ENCODE assay signal across 24 cellular contexts in the genomic region with DNA sequence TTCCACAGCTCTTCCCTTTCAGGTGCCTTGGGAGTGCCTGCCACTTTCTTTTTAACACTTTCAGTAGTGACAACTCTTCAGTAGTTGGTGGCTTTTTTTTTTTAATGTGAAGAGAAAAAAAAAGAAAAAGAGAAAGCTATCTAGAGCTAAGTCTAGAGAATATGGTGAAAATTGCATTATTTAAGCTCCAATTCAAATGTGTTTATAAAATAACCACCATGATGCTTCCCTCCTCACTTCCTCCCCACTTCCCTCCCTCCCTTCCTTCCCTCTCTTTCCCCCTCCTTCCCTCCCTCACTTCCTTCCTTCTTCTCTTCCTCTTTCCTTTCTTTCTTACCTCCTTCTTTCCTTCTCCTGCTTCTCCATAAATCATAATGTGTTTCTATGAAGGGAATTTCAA.
DNase-seq lines count a peak whose midpoint lies in the region; ATAC-seq, FAIRE-seq and TF ChIP-seq lines count a peak whose summit lies in the region.
"Had no signal": no experiment of that assay in that cellular context is flagged by ENCODE, and none has a peak within 500 bp of the region (broad histone marks: within the 10 kb centered on the region; RNA-seq: fewer than 3 reads in every experiment).

No MANE protein-coding gene starts in this region.

- intact Hi-C loops in HepG2 (cut with micrococcal nuclease; ENCODE audit: unreplicated experiment): no loop called here
- intact Hi-C loops in right lobe of liver (cut with DNase I): no loop called here
- intact Hi-C loops in PC-9 (cut with micrococcal nuclease; ENCODE audit: unreplicated experiment): no loop called here
- intact Hi-C loops in adrenal gland (cut with DNase I): no loop called here

- H3F3A ChIP-seq in PC-9 (ENCODE audit: insufficient read depth, low read depth): no peaks in the 10 kb centered on the region
- H3F3A ChIP-seq in smooth muscle cell (ENCODE audit: low read depth): no peaks in the 10 kb centered on the region

- H3K4me2 ChIP-seq in HepG2 (ENCODE audit: low read depth, low read length): no peak overlapping the region
- H3K4me2 ChIP-seq in PC-9: no peak overlapping the region
- H3K4me2 ChIP-seq in smooth muscle cell: no peak overlapping the region
- H3K4me2 ChIP-seq: A549; BLaER1 treated with 17β-estradiol and CSF1 and Interleukin-3, amounts not matched to agents 10 nM and 100 nM had no signal

- no peak overlapping the region for H3K9ac ChIP-seq in HepG2 (ENCODE audit: insufficient read depth, low read depth, low read length)
- no peak overlapping the region for H3K9ac ChIP-seq in smooth muscle cell (ENCODE audit: low read depth)
- H3K9ac ChIP-seq: BLaER1 treated with 17β-estradiol and CSF1 and Interleukin-3, amounts not matched to agents 10 nM and 100 nM had no signal

- no peaks in the 10 kb centered on the region for H3K9me3 ChIP-seq in HepG2 (ENCODE audit: low read length)
- no peaks in the 10 kb centered on the region for H3K9me3 ChIP-seq in right lobe of liver
- no peaks in the 10 kb centered on the region for H3K9me3 ChIP-seq in PC-9 (ENCODE audit: insufficient read depth, low read depth)
- H3K9me3 ChIP-seq in SJCRH30 (replicated peaks): peaks cover 3% of the 10 kb centered on the region; the same call in 1 of the 2 replicates
- no peaks in the 10 kb centered on the region for H3K9me3 ChIP-seq in smooth muscle cell (replicated peaks; ENCODE audit: low read depth)
- no peaks in the 10 kb centered on the region for H3K9me3 ChIP-seq in adrenal gland (replicated peaks in 1 of 3)
- H3K9me3 ChIP-seq: A549; BLaER1 treated with 17β-estradiol and CSF1 and Interleukin-3, amounts not matched to agents 10 nM and 100 nM; Caco-2 had no signal

- H3K9me2 ChIP-seq in PC-9 (ENCODE audit: insufficient read depth): no peaks in the 10 kb centered on the region

- H3K9me3 Mint-ChIP-seq in stimulated activated naive B cell treated with anti-CD40 and anti-IgM and Interleukin-4, amounts not matched to agents 10 μg/mL and 1 μg/mL and 100 μg/mL, for 72 hours: peaks cover 0 to 3% of the 10 kb centered on the region in 2 donors
- H3K9me3 Mint-ChIP-seq: CD4-positive, alpha-beta T cell had no signal

- DNase-seq in HepG2 (ENCODE audit: low spot score) (no peak), right lobe of liver (no peak), PC-9 (no peak), SJCRH30 (no peak), smooth muscle cell (lab: John Stamatoyannopoulos, UW; ENCODE audit: unreplicated experiment) (no peak), adrenal gland (no peak)
- no peak for DNase-seq in stimulated activated naive B cell treated with anti-CD40 and anti-IgM and Interleukin-4, amounts not matched to agents 10 μg/mL and 1 μg/mL and 100 μg/mL, for 72 hours
- DNase-seq in activated T-cell treated with anti-CD3 and anti-CD28 coated beads, Interleukin-2, amount 50 U/mL, for 1 hour: no peak
- DNase-seq: AML-193; Caco-2; Calu3; CD4-positive, alpha-beta T cell; CD8-positive, alpha-beta T cell; DMS79 treated with DMSO at 0.1 percent for 48 hours; GF-D8 had no signal

- POLR2A ChIA-PET in HepG2 (lab: Yijun Ruan, JAX) (no interaction called here), PC-9 (lab: Charles Lee; ENCODE audit: unreplicated experiment) (interaction anchor here (0.6 kb wide), 1 partner anchor 34 kb away, joined by 7 read pairs; no protein-coding TSS in a partner anchor)

- no peak overlapping the region for H2AFZ ChIP-seq in HepG2 (ENCODE audit: low read length)
- H2AFZ ChIP-seq in PC-9: 0 out of 2 replicates have a peak overlapping the region, but pooled peaks have one; percentile 36
- H2AFZ ChIP-seq in smooth muscle cell (ENCODE audit: low read depth): no peak overlapping the region

- H4K20me1 ChIP-seq in HepG2 (ENCODE audit: insufficient read depth, low read length) (no peaks in the 10 kb centered on the region), PC-9 (ENCODE audit: insufficient read depth) (no peaks in the 10 kb centered on the region), smooth muscle cell (ENCODE audit: low read depth) (no peaks in the 10 kb centered on the region)
- H4K20me1 ChIP-seq: BLaER1 treated with 17β-estradiol and CSF1 and Interleukin-3, amounts not matched to agents 10 nM and 100 nM had no signal

- H3K4me3 Mint-ChIP-seq in stimulated activated naive B cell treated with anti-CD40 and anti-IgM and Interleukin-4, amounts not matched to agents 10 μg/mL and 1 μg/mL and 100 μg/mL, for 72 hours: no peak overlapping the region
- H3K4me3 Mint-ChIP-seq: B cell; CD4-positive, alpha-beta T cell; CD8-positive, alpha-beta T cell had no signal

- peaks cover 0 to 5% of the 10 kb centered on the region in 2 donors for H3K27me3 Mint-ChIP-seq in stimulated activated naive B cell treated with anti-CD40 and anti-IgM and Interleukin-4, amounts not matched to agents 10 μg/mL and 1 μg/mL and 100 μg/mL, for 72 hours
- H3K27me3 Mint-ChIP-seq: B cell had no signal

- no peaks in the 10 kb centered on the region for H3K36me3 Mint-ChIP-seq in stimulated activated naive B cell treated with anti-CD40 and anti-IgM and Interleukin-4, amounts not matched to agents 10 μg/mL and 1 μg/mL and 100 μg/mL, for 72 hours
- H3K36me3 Mint-ChIP-seq: CD8-positive, alpha-beta T cell had no signal

- no peak overlapping the region for H3K27ac Mint-ChIP-seq in stimulated activated naive B cell treated with anti-CD40 and anti-IgM and Interleukin-4, amounts not matched to agents 10 μg/mL and 1 μg/mL and 100 μg/mL, for 72 hours
- H3K27ac Mint-ChIP-seq: B cell; CD4-positive, alpha-beta T cell; CD8-positive, alpha-beta T cell had no signal

- H3K36me3 ChIP-seq in HepG2 (replicated peaks in 1 of 2; ENCODE audit: control insufficient read depth in 1 of 2, insufficient read depth in 2 of 2, low read length in 2 of 2) (no peaks in the 10 kb centered on the region), right lobe of liver (no peaks in the 10 kb centered on the region), PC-9 (ENCODE audit: low read depth) (no peaks in the 10 kb centered on the region), SJCRH30 (no peaks in the 10 kb centered on the region), smooth muscle cell (ENCODE audit: low read depth) (no peaks in the 10 kb centered on the region), adrenal gland (replicated peaks in 1 of 2) (no peaks in the 10 kb centered on the region)
- H3K36me3 ChIP-seq: BLaER1 treated with 17β-estradiol and CSF1 and Interleukin-3, amounts not matched to agents 10 nM and 100 nM had no signal

- in situ Hi-C loops in HepG2 (cut with HindIII; ENCODE audit: extremely low pct_ligation_motif_present, low pct_unique_long_range_greater_than_20kb): no loop called here

- H3K27ac ChIP-seq in HepG2 (ENCODE audit: extremely low read length, insufficient read depth, low read length) (no peak overlapping the region), right lobe of liver (no peak overlapping the region), PC-9 (no peak overlapping the region), SJCRH30 (peak overlapping the region; percentile 56), smooth muscle cell (ENCODE audit: low read depth) (peak overlapping the region; percentile 67), adrenal gland (no peak overlapping the region)
- H3K27ac ChIP-seq: 22Rv1; A549; BLaER1 treated with 17β-estradiol and CSF1 and Interleukin-3, amounts not matched to agents 10 nM and 100 nM; C4-2B had no signal

- H3K4me1 ChIP-seq in HepG2 (ENCODE audit: insufficient read depth, low read length): no peaks in the 10 kb centered on the region
- H3K4me1 ChIP-seq in right lobe of liver: no peaks in the 10 kb centered on the region
- no peaks in the 10 kb centered on the region for H3K4me1 ChIP-seq in PC-9 (replicated peaks; ENCODE audit: insufficient read depth)
- H3K4me1 ChIP-seq in SJCRH30: peaks cover 16% of the 10 kb centered on the region
- H3K4me1 ChIP-seq in smooth muscle cell (ENCODE audit: low read depth): no peaks in the 10 kb centered on the region
- H3K4me1 ChIP-seq in adrenal gland (replicated peaks in 1 of 2): no peaks in the 10 kb centered on the region
- H3K4me1 ChIP-seq: A549; BLaER1 treated with 17β-estradiol and CSF1 and Interleukin-3, amounts not matched to agents 10 nM and 100 nM; Caco-2 had no signal

- H3K4me3 ChIP-seq in HepG2 (replicated peaks in 1 of 3; ENCODE audit: insufficient read depth in 1 of 3, low read depth in 2 of 3, low read length in 3 of 3) (no peak overlapping the region), right lobe of liver (no peak overlapping the region), PC-9 (no peak overlapping the region), SJCRH30 (no peak overlapping the region), smooth muscle cell (no peak overlapping the region), adrenal gland (no peak overlapping the region)
- H3K4me3 ChIP-seq: A549; BLaER1 treated with 17β-estradiol and CSF1 and Interleukin-3, amounts not matched to agents 10 nM and 100 nM had no signal

- TF ChIP-seq POLR2A in HepG2 (IDR thresholded peaks at IDR 0.05; ENCODE audit: insufficient read depth in 1 of 2, low read depth in 2 of 2, low read length in 2 of 2) (no peak), right lobe of liver (IDR thresholded peaks at IDR 0.05) (no peak), adrenal gland (IDR thresholded peaks at IDR 0.05) (no peak)

- BruUV-seq in HepG2 (replicated peaks; lab: Mats Ljungman, UMichigan): no TSS peak
- BruUV-seq in PC-9 (replicated peaks; lab: Mats Ljungman, UMichigan): no TSS peak

- TF ChIP-seq RAD21 in HepG2 (CRISPR knock-in tag; IDR thresholded peaks at IDR 0.05): no peak

- ATAC-seq in HepG2: no peak
- ATAC-seq in right lobe of liver: no peak
- ATAC-seq in stimulated activated naive B cell treated with anti-CD40 and anti-IgM and Interleukin-4, amounts not matched to agents 10 μg/mL and 1 μg/mL and 100 μg/mL, for 72 hours (replicated peaks): no peak
- ATAC-seq: A549; CD8-positive, alpha-beta T cell had no signal

- TF ChIP-seq EP300 in HepG2 (IDR thresholded peaks at IDR 0.05; ENCODE audit: low read depth in 2 of 2, low read length in 2 of 2) (no peak), HepG2 (CRISPR knock-in tag; IDR thresholded peaks at IDR 0.05; ENCODE audit: borderline replicate concordance) (no peak)

- TF ChIP-seq CTCF in HepG2 (CRISPR knock-in tag; IDR thresholded peaks at IDR 0.05) (no peak), right lobe of liver (IDR thresholded peaks at IDR 0.05) (no peak), PC-9 (conservative IDR thresholded peaks at IDR 0.05) (no peak), smooth muscle cell (IDR thresholded peaks at IDR 0.05; ENCODE audit: borderline replicate concordance, insufficient read depth, poor library complexity, severe bottlenecking) (no peak), adrenal gland (IDR thresholded peaks at IDR 0.05) (no peak)

- H3K4me1 Mint-ChIP-seq in stimulated activated naive B cell treated with anti-CD40 and anti-IgM and Interleukin-4, amounts not matched to agents 10 μg/mL and 1 μg/mL and 100 μg/mL, for 72 hours: no peaks in the 10 kb centered on the region
- H3K4me1 Mint-ChIP-seq: B cell had no signal

- no peaks in the 10 kb centered on the region for H3K79me2 ChIP-seq in HepG2 (ENCODE audit: insufficient read depth, low read length)
- H3K79me2 ChIP-seq in PC-9 (ENCODE audit: low read depth): no peaks in the 10 kb centered on the region
- no peaks in the 10 kb centered on the region for H3K79me2 ChIP-seq in smooth muscle cell (ENCODE audit: low read depth)

- CTCF ChIA-PET in HepG2 (lab: Yijun Ruan, JAX; ENCODE audit: low intra/inter-chr PET ratio, low total read pairs) (no interaction called here), PC-9 (lab: Charles Lee) (no interaction called here)

- no peak for FAIRE-seq in HepG2 (lab: Jason Lieb, UNC)
- FAIRE-seq: A549, D721Med, G401.6, GM12891, GM19239 had no signal

- H3K27me3 ChIP-seq in HepG2 (ENCODE audit: control insufficient read depth in 1 of 2, insufficient read depth in 2 of 2, low read length in 2 of 2) (no peaks in the 10 kb centered on the region; a peak in 2 of 5 replicates), right lobe of liver (no peaks in the 10 kb centered on the region), PC-9 (ENCODE audit: insufficient read depth, low read depth) (no peaks in the 10 kb centered on the region), SJCRH30 (no peaks in the 10 kb centered on the region), smooth muscle cell (ENCODE audit: low read depth) (no peaks in the 10 kb centered on the region), adrenal gland (no peaks in the 10 kb centered on the region)
- H3K27me3 ChIP-seq: BLaER1 treated with 17β-estradiol and CSF1 and Interleukin-3, amounts not matched to agents 10 nM and 100 nM had no signal

Comparison
In these comparisons a context has a peak if more than half of its experiments do, and no peak if none do; other contexts are left out.
1. H3K27ac ChIP-seq: peak in SJCRH30 (single experiment) and smooth muscle cell (single experiment); none in HepG2 (single experiment), right lobe of liver (0 of 3), PC-9 (single experiment) and adrenal gland (0 of 5).